15 cellular contexts compared by ENCODE assay signal in the genomic region with DNA sequence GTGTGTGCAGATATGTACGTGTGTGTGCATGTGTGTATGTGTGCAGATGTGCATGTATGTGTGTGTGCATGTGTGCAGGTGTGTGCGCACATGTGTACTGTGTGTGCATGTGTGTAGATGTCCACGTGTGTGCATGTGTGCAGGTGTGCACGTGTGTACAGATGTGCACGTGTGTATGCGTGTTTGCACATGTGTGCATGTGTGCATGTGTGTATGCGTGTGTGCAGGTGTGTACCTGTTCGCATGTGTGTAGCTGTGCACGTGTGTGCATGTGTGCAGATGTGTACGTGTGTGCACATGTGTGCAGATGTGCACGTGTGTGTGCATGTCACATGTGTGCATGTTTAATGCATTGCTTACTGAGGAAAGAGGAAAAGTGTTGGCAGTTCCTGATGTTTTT. TPM values are rescaled to one million over a fixed set of nuclear protein-coding genes. Genes with fewer than 3 reads are reported as not detected.
DNase-seq lines count a peak whose midpoint lies in the region; ATAC-seq, FAIRE-seq and TF ChIP-seq lines count a peak whose summit lies in the region.
"Had no signal": no experiment of that assay in that cellular context is flagged by ENCODE, and none has a peak within 500 bp of the region (broad histone marks: within the 10 kb centered on the region; RNA-seq: fewer than 3 reads in every experiment).

No MANE protein-coding gene starts in this region.

- DNase-seq in GM12892 (ENCODE audit: insufficient read length) (no peak), esophagus muscularis mucosa (ENCODE audit: extremely low spot score) (peak; percentile 37), urothelium cell line (ENCODE audit: low spot score) (no peak), EL (no peak)
- DNase-seq: CD4-positive, CD25-positive, alpha-beta regulatory T cell; DMS79; GDM1; H9; Karpas-422 had no signal

- 81% methylated on average over 11 of the region's 11 CpGs for WGBS in esophagus muscularis mucosa

- no peaks in the 10 kb centered on the region for H3K9me3 ChIP-seq in esophagus muscularis mucosa
- H3K9me3 ChIP-seq: BLaER1 treated with 17β-estradiol and CSF1 and Interleukin-3, amounts not matched to agents 10 nM and 100 nM had no signal

- intact Hi-C loops in esophagus muscularis mucosa (cut with DNase I), result no loop called here

- peak overlapping the region; percentile 36; the same call in 1 of the 2 replicates for H3K27ac ChIP-seq in VCaP
- H3K27ac ChIP-seq in esophagus muscularis mucosa (replicated peaks in 1 of 4), result no peak overlapping the region
- H3K27ac ChIP-seq: BLaER1 treated with 17β-estradiol and CSF1 and Interleukin-3, amounts not matched to agents 10 nM and 100 nM had no signal

- H3K27me3 ChIP-seq in esophagus muscularis mucosa, result peaks cover 0 to 16% (median 0%) of the 10 kb centered on the region in 4 donors

- H3K36me3 ChIP-seq in esophagus muscularis mucosa, result no peaks in the 10 kb centered on the region
- H3K36me3 ChIP-seq: BLaER1 treated with 17β-estradiol and CSF1 and Interleukin-3, amounts not matched to agents 10 nM and 100 nM had no signal

- TF ChIP-seq POLR2A in GM12892 (IDR thresholded peaks at IDR 0.05; ENCODE audit: low read depth, low read length) (no peak), esophagus muscularis mucosa (IDR thresholded peaks at IDR 0.05; ENCODE audit: low read depth) (no peak)

- no peak for ATAC-seq in GM21381 (IDR thresholded peaks at IDR 0.05; ENCODE audit: unreplicated experiment)
- ATAC-seq in GM18520 (IDR thresholded peaks at IDR 0.05; ENCODE audit: unreplicated experiment), result no peak
- ATAC-seq: K562 had no signal

- TF ChIP-seq EP300 in esophagus muscularis mucosa (IDR thresholded peaks at IDR 0.05), result no peak

- H3K4me3 ChIP-seq in esophagus muscularis mucosa, result no peak overlapping the region
- H3K4me3 ChIP-seq: BLaER1 treated with 17β-estradiol and CSF1 and Interleukin-3, amounts not matched to agents 10 nM and 100 nM; GM23338; K562 had no signal

- H3K4me1 ChIP-seq in esophagus muscularis mucosa, result no peaks in the 10 kb centered on the region

- no peak for TF ChIP-seq CTCF in VCaP (conservative IDR thresholded peaks at IDR 0.05)
- no peak for TF ChIP-seq CTCF in esophagus muscularis mucosa (IDR thresholded peaks at IDR 0.05)

- peak; percentile 36 for FAIRE-seq in GM12892 (lab: Jason Lieb, UNC)
- peak; percentile 100 for FAIRE-seq in urothelium cell line (lab: Jason Lieb, UNC)
- FAIRE-seq: K562 had no signal

RNA-seq across cellular contexts. Expression of gene FKBP4, which starts 55.7 kb away (rescaled TPM):
- 65.2 TPM for polyA plus RNA-seq in GM12892 (2012; ENCODE audit: missing spikeins)
- total RNA-seq in esophagus muscularis mucosa, result 10 to 100 TPM; 28.7 to 53.3 (median 36.7) TPM
